Comparison of ENCODE assay signal across 26 cellular contexts in the genomic region with DNA sequence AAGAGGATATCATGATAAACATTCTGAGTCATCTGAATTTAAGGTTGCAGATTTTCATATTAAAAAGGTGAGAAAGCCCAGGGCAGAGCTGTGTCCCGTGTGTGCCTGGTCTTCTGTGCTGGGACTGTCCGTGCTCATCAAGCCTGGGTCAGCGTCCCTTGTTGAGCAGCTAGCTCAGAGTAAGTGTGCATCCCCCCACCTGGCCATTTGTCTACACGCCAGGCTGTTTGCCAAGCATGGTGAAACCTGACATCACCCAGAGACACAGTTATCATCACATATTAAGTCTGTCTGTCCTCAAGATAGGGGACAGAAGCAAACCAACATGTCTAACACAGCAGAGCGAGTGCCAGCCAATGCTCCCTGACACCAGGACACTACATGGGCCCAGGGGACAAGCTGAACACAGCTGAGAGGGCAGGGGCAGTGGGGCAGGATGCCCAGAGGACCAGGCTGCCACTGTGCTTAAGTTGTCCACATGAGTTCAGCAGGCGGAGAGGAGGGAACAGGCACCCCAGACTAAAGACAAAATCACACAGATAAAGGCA.
"Had no signal": no experiment of that assay in that cellular context is flagged by ENCODE, and none has a peak within 500 bp of the region (broad histone marks: within the 10 kb centered on the region; RNA-seq: fewer than 3 reads in every experiment).

No MANE protein-coding gene starts in this region.

- H3K9me3 Mint-ChIP-seq: activated CD8-positive, alpha-beta T cell treated with anti-CD3 and anti-CD28 coated beads for 36 hours; activated naive CD4-positive, alpha-beta T cell treated with anti-CD3 and anti-CD28 coated beads, Interleukin-2, amount 10 ng/mL, durations not matched to agents 7 days and 5 days; activated naive CD8-positive, alpha-beta T cell treated with anti-CD3 and anti-CD28 coated beads for 36 hours; activated T-cell treated with anti-CD3 and anti-CD28 coated beads, Interleukin-2, amount 50 U/mL, for 72 hours; activated T-helper 2 cell treated with anti-CD3 and anti-CD28 coated beads, Interferon-gamma antibody, Interleukin-2, Interleukin-4, amounts not matched to agents 10 μg/mL and 5 μg/mL and 100 μg/mL, durations not matched to agents 14 hours and 24 hours and 36 hours; T-cell had no signal

- H3K36me3 ChIP-seq: brain microvascular endothelial cell, cardiac muscle cell, WERI-Rb-1 had no signal

- ATAC-seq: activated CD8-positive, alpha-beta T cell treated with anti-CD3 and anti-CD28 coated beads for 36 hours; activated T-cell treated with anti-CD3 and anti-CD28 coated beads, Interleukin-2, amount 50 U/mL, for 72 hours; K562; Panc1; T-cell had no signal

- H3K27ac Mint-ChIP-seq: activated CD8-positive, alpha-beta T cell treated with anti-CD3 and anti-CD28 coated beads for 36 hours; activated naive CD4-positive, alpha-beta T cell treated with anti-CD3 and anti-CD28 coated beads, Interleukin-2, amount 10 ng/mL, durations not matched to agents 7 days and 5 days; activated naive CD8-positive, alpha-beta T cell treated with anti-CD3 and anti-CD28 coated beads for 36 hours; activated T-cell treated with anti-CD3 and anti-CD28 coated beads, Interleukin-2, amount 50 U/mL, for 72 hours; activated T-helper 2 cell treated with anti-CD3 and anti-CD28 coated beads, Interferon-gamma antibody, Interleukin-2, Interleukin-4, amounts not matched to agents 10 μg/mL and 5 μg/mL and 100 μg/mL, durations not matched to agents 14 hours and 24 hours and 36 hours; T-cell had no signal

- H3K27me3 ChIP-seq: brain microvascular endothelial cell, cardiac muscle cell had no signal

- H3K27ac ChIP-seq: brain microvascular endothelial cell, cardiac muscle cell, RWPE1, WERI-Rb-1 had no signal

- H3K36me3 Mint-ChIP-seq: activated naive CD4-positive, alpha-beta T cell treated with anti-CD3 and anti-CD28 coated beads, Interleukin-2, amount 10 ng/mL, durations not matched to agents 7 days and 5 days; activated naive CD8-positive, alpha-beta T cell treated with anti-CD3 and anti-CD28 coated beads for 36 hours; T-cell had no signal

- DNase-seq: activated CD4-positive, alpha-beta T cell treated with anti-CD3 and anti-CD28 coated beads for 4 hours; activated CD8-positive, alpha-beta memory T cell treated with anti-CD3 and anti-CD28 coated beads, Interleukin-2, amount 50 U/mL, for 4 hours; activated CD8-positive, alpha-beta T cell treated with anti-CD3 and anti-CD28 coated beads for 36 hours; activated gamma-delta T cell treated with Interleukin-2 at 50 U/mL for 16 hours; activated naive CD4-positive, alpha-beta T cell treated with anti-CD3 and anti-CD28 coated beads, Interleukin-2, amount 10 ng/mL, durations not matched to agents 7 days and 5 days; activated naive CD8-positive, alpha-beta T cell treated with anti-CD3 and anti-CD28 coated beads for 36 hours; activated T-cell treated with anti-CD3 and anti-CD28 coated beads, Interleukin-2, amount 50 U/mL, for 72 hours; brain microvascular endothelial cell; Karpas-422; MM.1S; NCI-H1105; NCI-H1436; NCI-H1694 treated with DMSO at 0.1 percent for 48 hours; NCI-H2029 treated with DMSO at 0.1 percent for 48 hours; NCI-H510A treated with DMSO at 0.1 percent for 48 hours; NCI-H748 treated with DMSO at 0.1 percent for 48 hours; OCI-M1; SHP77 treated with DMSO at 0.1 percent for 48 hours; T-cell; T-helper 2 cell; WERI-Rb-1 had no signal

- H3K4me3 ChIP-seq: cardiac muscle cell, K562 had no signal

- H3K4me1 Mint-ChIP-seq: activated naive CD4-positive, alpha-beta T cell treated with anti-CD3 and anti-CD28 coated beads, Interleukin-2, amount 10 ng/mL, durations not matched to agents 7 days and 5 days; activated naive CD8-positive, alpha-beta T cell treated with anti-CD3 and anti-CD28 coated beads for 36 hours had no signal

- H3K4me3 Mint-ChIP-seq: activated CD8-positive, alpha-beta T cell treated with anti-CD3 and anti-CD28 coated beads for 36 hours; activated naive CD4-positive, alpha-beta T cell treated with anti-CD3 and anti-CD28 coated beads, Interleukin-2, amount 10 ng/mL, durations not matched to agents 7 days and 5 days; activated naive CD8-positive, alpha-beta T cell treated with anti-CD3 and anti-CD28 coated beads for 36 hours; activated T-cell treated with anti-CD3 and anti-CD28 coated beads, Interleukin-2, amount 50 U/mL, for 72 hours; T-cell had no signal
